ENCODE assay signal across 13 cellular contexts in genomic region chr7:44263342-44264082, GRCh38.
"Had no signal": no experiment of that assay in that cellular context is flagged by ENCODE, and none has a peak within 500 bp of the region (broad histone marks: within the 10 kb centered on the region; RNA-seq: fewer than 3 reads in every experiment).

No MANE protein-coding gene starts in this region.

- DNase-seq: activated CD4-positive, alpha-beta T cell treated with anti-CD3 and anti-CD28 coated beads for 4 hours; activated CD8-positive, alpha-beta memory T cell treated with anti-CD3 and anti-CD28 coated beads, Interleukin-2, amount 50 U/mL, for 4 hours; activated gamma-delta T cell treated with Interleukin-2 at 50 U/mL for 16 hours; activated naive CD8-positive, alpha-beta T cell treated with anti-CD3 and anti-CD28 coated beads for 36 hours; activated T-cell treated with anti-CD3 and anti-CD28 coated beads, Interleukin-2, amount 50 U/mL, for 72 hours; effector memory CD8-positive, alpha-beta T cell; nephron progenitor cell; T-helper 1 cell; tibial artery; uterus had no signal

- H3K9me3 ChIP-seq: tibial artery, uterus had no signal

- H3K36me3 ChIP-seq: tibial artery, uterus had no signal

- H3K27me3 ChIP-seq: uterus had no signal

- H3K27ac ChIP-seq: tibial artery, uterus, VCaP had no signal

- H3K4me3 ChIP-seq: skin epidermis, tibial artery, uterus had no signal

- ATAC-seq: activated CD8-positive, alpha-beta T cell treated with anti-CD3 and anti-CD28 coated beads for 36 hours; activated T-cell treated with anti-CD3 and anti-CD28 coated beads, Interleukin-2, amount 50 U/mL, for 72 hours; effector memory CD8-positive, alpha-beta T cell had no signal
